Comparison of ENCODE assay signal across 8 cellular contexts in genomic region chr12:131831021-131831571, GRCh38. TPM values are rescaled to one million over a fixed set of nuclear protein-coding genes. Genes with fewer than 3 reads are reported as not detected.
DNase-seq lines count a peak whose midpoint lies in the region; ATAC-seq and TF ChIP-seq lines count a peak whose summit lies in the region.

No MANE protein-coding gene starts in this region.

- H3K4me3 ChIP-seq in body of pancreas = no peak overlapping the region

- peak; percentile 16 for ATAC-seq in activated naive CD8-positive, alpha-beta T cell treated with anti-CD3 and anti-CD28 coated beads, Interleukin-2, amount 50 U/mL, for 24 hours
- ATAC-seq in body of pancreas (no peak), HG02840 (IDR thresholded peaks at IDR 0.05; ENCODE audit: low FRiP score, unreplicated experiment) (no peak)

- H3K9me3 ChIP-seq in body of pancreas = no peaks in the 10 kb centered on the region

- peaks cover 39% of the 10 kb centered on the region for H3K4me1 ChIP-seq in body of pancreas

- peaks cover 0 to 38% of the 10 kb centered on the region in 2 donors for H3K27me3 ChIP-seq in body of pancreas

- DNase-seq in COR-L47 (lab: John Stamatoyannopoulos, UW) = peak; percentile 66
- peak; percentile 51 for DNase-seq in NCI-H146 treated with DMSO at 0.1 percent for 48 hours (lab: John Stamatoyannopoulos, UW; ENCODE audit: unreplicated experiment)
- DNase-seq in activated naive CD8-positive, alpha-beta T cell treated with anti-CD3 and anti-CD28 coated beads, Interleukin-2, amount 50 U/mL, for 24 hours = peak; percentile 10
- peak; percentile 20 for DNase-seq in iris pigment epithelial cell (ENCODE audit: low read depth)
- peak; percentile 56 for DNase-seq in stimulated activated CD4-positive, alpha-beta T cell treated with anti-CD3 and anti-CD28 coated beads, Interleukin-4, amount 100 ng/mL, for 1 hour
- no peak for DNase-seq in body of pancreas
- no peak for DNase-seq in RPMI8226

- peaks cover 14% of the 10 kb centered on the region for H3K4me1 Mint-ChIP-seq in activated naive CD8-positive, alpha-beta T cell treated with anti-CD3 and anti-CD28 coated beads, Interleukin-2, amount 50 U/mL, for 24 hours

- H3K9me3 Mint-ChIP-seq in activated naive CD8-positive, alpha-beta T cell treated with anti-CD3 and anti-CD28 coated beads, Interleukin-2, amount 50 U/mL, for 24 hours = no peaks in the 10 kb centered on the region

- no peaks in the 10 kb centered on the region for H3K36me3 Mint-ChIP-seq in activated naive CD8-positive, alpha-beta T cell treated with anti-CD3 and anti-CD28 coated beads, Interleukin-2, amount 50 U/mL, for 24 hours (ENCODE audit: low read depth)

- H3K27ac ChIP-seq in body of pancreas = peak overlapping the region in 1 of 4 donors; percentile 30

- peak overlapping the region; percentile 14 for H3K4me3 Mint-ChIP-seq in activated naive CD8-positive, alpha-beta T cell treated with anti-CD3 and anti-CD28 coated beads, Interleukin-2, amount 50 U/mL, for 24 hours

- H3K36me3 ChIP-seq in body of pancreas (replicated peaks in 1 of 2; ENCODE audit: insufficient read depth in 1 of 2, low read depth in 2 of 2) = no peaks in the 10 kb centered on the region

- no peak for TF ChIP-seq POLR2A in body of pancreas (IDR thresholded peaks at IDR 0.05)

- WGBS in body of pancreas, 2 donors = 4 to 7% methylated on average over 17 to 21 of the region's 25 CpGs

- no peak for TF ChIP-seq CTCF in body of pancreas (IDR thresholded peaks at IDR 0.05)

- peaks cover 35% of the 10 kb centered on the region for H3K27me3 Mint-ChIP-seq in activated naive CD8-positive, alpha-beta T cell treated with anti-CD3 and anti-CD28 coated beads, Interleukin-2, amount 50 U/mL, for 24 hours

- intact Hi-C loops in body of pancreas (cut with DNase I) = no loop called here

- no peak overlapping the region for H3K27ac Mint-ChIP-seq in activated naive CD8-positive, alpha-beta T cell treated with anti-CD3 and anti-CD28 coated beads, Interleukin-2, amount 50 U/mL, for 24 hours

RNA-seq across cellular contexts. Expression of gene MMP17, which starts 2.9 kb away (rescaled TPM):
- 1 to 10 TPM; 2.6 to 6.7 TPM for total RNA-seq in body of pancreas

Comparison
In these comparisons a context has a peak if more than half of its experiments do, and no peak if none do; other contexts are left out.
1. DNase-seq: peak in COR-L47 (single experiment), NCI-H146 treated with DMSO at 0.1 percent for 48 hours (single experiment), activated naive CD8-positive, alpha-beta T cell treated with anti-CD3 and anti-CD28 coated beads, Interleukin-2, amount 50 U/mL, for 24 hours (single experiment), iris pigment epithelial cell (single experiment) and stimulated activated CD4-positive, alpha-beta T cell treated with anti-CD3 and anti-CD28 coated beads, Interleukin-4, amount 100 ng/mL, for 1 hour (single experiment); none in body of pancreas (0 of 4) and RPMI8226 (single experiment).